ENCODE assay signal across 8 cellular contexts in the genomic region with DNA sequence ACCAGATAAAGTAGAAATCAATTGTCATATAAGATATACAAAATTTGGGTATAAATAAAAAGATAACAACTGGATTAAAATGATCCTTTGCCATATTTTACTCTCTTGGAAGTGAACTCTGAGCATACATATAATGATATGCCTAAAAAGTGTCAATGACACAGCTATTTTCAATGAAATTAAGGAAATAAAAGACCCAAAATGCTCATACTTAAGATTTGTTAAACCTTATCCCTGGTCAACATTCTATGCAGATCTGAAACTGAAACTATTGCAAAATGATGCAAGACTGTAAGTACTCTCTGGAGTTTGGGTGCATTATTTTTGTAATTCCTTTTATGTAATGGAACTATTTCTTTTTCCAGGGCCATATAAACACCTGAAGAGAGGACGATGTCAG.
A peak's percentile ranks its signal among the peaks of the same experiment; 100 is the strongest.
DNase-seq lines count a peak whose midpoint lies in the region; ATAC-seq and TF ChIP-seq lines count a peak whose summit lies in the region.

No MANE protein-coding gene starts in this region.

- H3K9me3 Mint-ChIP-seq in activated B cell treated with CpG ODN at 0.5 μM for 24 hours: no peaks in the 10 kb centered on the region
- H3K9me3 Mint-ChIP-seq in WTC11: no peaks in the 10 kb centered on the region

- ATAC-seq in heart right ventricle (peak in 5 of 8 donors; percentile 52 to 68 (median 58)), activated B cell treated with CpG ODN at 0.5 μM for 24 hours (ENCODE audit: low read depth) (no peak), WTC11 (no peak)

- TF ChIP-seq CTCF in heart right ventricle (IDR thresholded peaks at IDR 0.05) (no peak), right atrium auricular region (IDR thresholded peaks at IDR 0.05) (no peak), activated B cell treated with CpG ODN at 0.5 μM for 24 hours (IDR thresholded peaks at IDR 0.05) (no peak), WTC11 (IDR thresholded peaks at IDR 0.05) (no peak)

- POLR2A ChIA-PET in activated B cell treated with CpG ODN at 0.5 μM for 24 hours (lab: Charles Lee) (interaction anchor here (0.6 to 2.4 kb wide), 3 partner anchors 44 to 259 kb away, joined by 3 to 11 read pairs (median 4); no protein-coding TSS in a partner anchor), WTC11 (lab: Charles Lee) (no interaction called here)

- CTCF ChIA-PET in activated B cell treated with CpG ODN at 0.5 μM for 24 hours (lab: Charles Lee) (interaction anchor here (0.9 to 1.9 kb wide), 6 partner anchors 17 to 260 kb away, joined by 3 to 8 read pairs (median 4); no protein-coding TSS in a partner anchor), WTC11 (lab: Charles Lee) (no interaction called here)

- H3K4me1 Mint-ChIP-seq in activated B cell treated with CpG ODN at 0.5 μM for 24 hours (peaks cover 23% of the 10 kb centered on the region), WTC11 (peaks cover 19% of the 10 kb centered on the region)

- H3K9me3 ChIP-seq in heart right ventricle (no peaks in the 10 kb centered on the region), right atrium auricular region (no peaks in the 10 kb centered on the region)

- H3K36me3 Mint-ChIP-seq in activated B cell treated with CpG ODN at 0.5 μM for 24 hours (ENCODE audit: low read depth) (no peaks in the 10 kb centered on the region), WTC11 (no peaks in the 10 kb centered on the region)

- peak overlapping the region; percentile 70 for H3K4me3 Mint-ChIP-seq in activated B cell treated with CpG ODN at 0.5 μM for 24 hours
- H3K4me3 Mint-ChIP-seq in WTC11: no peak overlapping the region

- no peaks in the 10 kb centered on the region for H3K27me3 Mint-ChIP-seq in activated B cell treated with CpG ODN at 0.5 μM for 24 hours
- no peaks in the 10 kb centered on the region for H3K27me3 Mint-ChIP-seq in WTC11 (ENCODE audit: low read depth)

- 0 to 83% methylated on average over 1 of the region's 1 CpG for WGBS in heart right ventricle, 2 donors

- H3K4me1 ChIP-seq in heart right ventricle: peaks cover 0 to 26% (median 0%) of the 10 kb centered on the region in 9 donors
- H3K4me1 ChIP-seq in right atrium auricular region: peaks cover 0 to 9% of the 10 kb centered on the region in 2 donors

- H3K27me3 ChIP-seq in heart right ventricle (no peaks in the 10 kb centered on the region), right atrium auricular region (no peaks in the 10 kb centered on the region)

- H3K27ac ChIP-seq in heart right ventricle: peak overlapping the region in 2 of 10 donors; percentile 37 to 89
- H3K27ac ChIP-seq in right atrium auricular region: no peak overlapping the region

- H3K27ac Mint-ChIP-seq in activated B cell treated with CpG ODN at 0.5 μM for 24 hours (peak overlapping the region; percentile 79), WTC11 (no peak overlapping the region; the same call in 1 of the 2 replicates)

- intact Hi-C loops in heart right ventricle (cut with DNase I): no loop called here
- intact Hi-C loops in activated B cell treated with CpG ODN at 0.5 μM for 24 hours (cut with micrococcal nuclease): loop anchor here (1.0 to 5.0 kb wide), 10 partner anchors 39 to 263 kb away; no protein-coding TSS in a partner anchor

- DNase-seq in heart right ventricle (no peak), right atrium auricular region (ENCODE audit: low spot score) (no peak), activated B cell treated with CpG ODN at 0.5 μM for 24 hours (no peak), iris pigment epithelial cell (ENCODE audit: low read depth) (peak; percentile 78), occipital lobe (lab: John Stamatoyannopoulos, UW) (no peak), NCI-H82 treated with DMSO at 0.1 percent for 48 hours (lab: John Stamatoyannopoulos, UW; ENCODE audit: unreplicated experiment) (no peak), WTC11 (ENCODE audit: low spot score) (no peak)
- no peak for DNase-seq in stimulated activated CD4-positive, alpha-beta T cell treated with anti-CD3 and anti-CD28 coated beads, Interleukin-4, amount 100 ng/mL, for 1 hour

- H3K4me3 ChIP-seq in heart right ventricle (no peak overlapping the region), right atrium auricular region (no peak overlapping the region)

- no peaks in the 10 kb centered on the region for H3K36me3 ChIP-seq in heart right ventricle
- no peaks in the 10 kb centered on the region for H3K36me3 ChIP-seq in right atrium auricular region

TF ChIP-seq in WTC11, 78 proteins besides CTCF, POLR2A, EP300 and RAD21 (continues in another document):
- no peak for TF ChIP-seq ARID4B (CRISPR knock-in tag; IDR thresholded peaks at IDR 0.05; ENCODE audit: borderline replicate concordance)
- TF ChIP-seq TEAD4 (CRISPR knock-in tag; IDR thresholded peaks at IDR 0.05): no peak
- no peak for TF ChIP-seq ZSCAN18 (CRISPR knock-in tag; IDR thresholded peaks at IDR 0.05)
- no peak for TF ChIP-seq ELF4 (CRISPR knock-in tag; IDR thresholded peaks at IDR 0.05; ENCODE audit: low read depth)
- no peak for TF ChIP-seq NFATC4 (CRISPR knock-in tag; IDR thresholded peaks at IDR 0.05)
- no peak for TF ChIP-seq FOXP1 (CRISPR knock-in tag; IDR thresholded peaks at IDR 0.05; ENCODE audit: borderline replicate concordance)
- TF ChIP-seq MYBL2 (CRISPR knock-in tag; IDR thresholded peaks at IDR 0.05): no peak
- TF ChIP-seq STAT6 (CRISPR knock-in tag; conservative IDR thresholded peaks at IDR 0.05; ENCODE audit: low read depth): no peak
- no peak for TF ChIP-seq ZMAT4 (CRISPR knock-in tag; IDR thresholded peaks at IDR 0.05)
- TF ChIP-seq SP1 (CRISPR knock-in tag; conservative IDR thresholded peaks at IDR 0.05): no peak
- TF ChIP-seq ZNF121 (CRISPR knock-in tag; IDR thresholded peaks at IDR 0.05): no peak
- TF ChIP-seq NR1H2 (CRISPR knock-in tag; IDR thresholded peaks at IDR 0.05): no peak

Comparison
In these comparisons a context has a peak if more than half of its experiments do, and no peak if none do; other contexts are left out.
1. ATAC-seq: peak in heart right ventricle (5 of 8); none in activated B cell treated with CpG ODN at 0.5 μM for 24 hours (single experiment) and WTC11 (single experiment).